ENCODE assay signal across 23 cellular contexts in genomic region chr7:143452495-143452894, GRCh38. TPM values are rescaled to one million over a fixed set of nuclear protein-coding genes. Genes with fewer than 3 reads are reported as not detected.
DNase-seq lines count a peak whose midpoint lies in the region; ATAC-seq and TF ChIP-seq lines count a peak whose summit lies in the region.
"Had no signal": no experiment of that assay in that cellular context is flagged by ENCODE, and none has a peak within 500 bp of the region (broad histone marks: within the 10 kb centered on the region; RNA-seq: fewer than 3 reads in every experiment).

No MANE protein-coding gene starts in this region.

- H3K4me3 ChIP-seq in choroid plexus epithelial cell (ENCODE audit: low read depth, low read length) (no peak overlapping the region), neural progenitor cell (no peak overlapping the region), right cardiac atrium (ENCODE audit: low read length) (no peak overlapping the region), psoas muscle (no peak overlapping the region)
- H3K4me3 ChIP-seq: BLaER1 treated with 17β-estradiol and CSF1 and Interleukin-3, amounts not matched to agents 10 nM and 100 nM; PC-9 had no signal

- no peaks in the 10 kb centered on the region for H3K9me3 Mint-ChIP-seq in activated CD4-positive, alpha-beta T cell treated with anti-CD3 and anti-CD28 coated beads, Interleukin-2, amount 10 ng/mL, durations not matched to agents 24 days and 14 days
- peaks cover 7% of the 10 kb centered on the region for H3K9me3 Mint-ChIP-seq in neural progenitor cell
- H3K9me3 Mint-ChIP-seq: CD8-positive, alpha-beta memory T cell; HFFc6 had no signal

- 87% methylated on average over 2 of the region's 2 CpGs for WGBS in right cardiac atrium
- 79 to 89% (median 82%) methylated on average over 2 of the region's 2 CpGs for WGBS in psoas muscle, 3 donors

- no peak for ATAC-seq in right cardiac atrium
- no peak for ATAC-seq in psoas muscle
- no peak for ATAC-seq in GM18519 (IDR thresholded peaks at IDR 0.05; ENCODE audit: low FRiP score, unreplicated experiment)

- H3F3A ChIP-seq in neural progenitor cell (ENCODE audit: low read depth): no peaks in the 10 kb centered on the region

- H3K27ac ChIP-seq in neural progenitor cell (no peak overlapping the region), right cardiac atrium (ENCODE audit: low read length) (no peak overlapping the region), psoas muscle (no peak overlapping the region)
- H3K27ac ChIP-seq: 22Rv1; BLaER1 treated with 17β-estradiol and CSF1 and Interleukin-3, amounts not matched to agents 10 nM and 100 nM; PC-9 had no signal

- no peak overlapping the region for H3K4me3 Mint-ChIP-seq in activated CD4-positive, alpha-beta T cell treated with anti-CD3 and anti-CD28 coated beads, Interleukin-2, amount 10 ng/mL, durations not matched to agents 24 days and 14 days
- no peak overlapping the region for H3K4me3 Mint-ChIP-seq in neural progenitor cell
- H3K4me3 Mint-ChIP-seq: CD8-positive, alpha-beta memory T cell; HFFc6 had no signal

- H3K27me3 ChIP-seq in neural progenitor cell: no peaks in the 10 kb centered on the region
- H3K27me3 ChIP-seq in right cardiac atrium (ENCODE audit: control insufficient read depth, insufficient read depth): no peaks in the 10 kb centered on the region
- H3K27me3 ChIP-seq in psoas muscle (ENCODE audit: insufficient read depth in 3 of 3, low read length in 2 of 3): peaks cover 0 to 4% (median 0%) of the 10 kb centered on the region in 3 donors
- H3K27me3 ChIP-seq: BLaER1 treated with 17β-estradiol and CSF1 and Interleukin-3, amounts not matched to agents 10 nM and 100 nM had no signal

- no peak overlapping the region for H2AFZ ChIP-seq in neural progenitor cell (replicated peaks)
- H2AFZ ChIP-seq: PC-9 had no signal

- H3K4me2 ChIP-seq in neural progenitor cell: no peak overlapping the region
- H3K4me2 ChIP-seq: BLaER1 treated with 17β-estradiol and CSF1 and Interleukin-3, amounts not matched to agents 10 nM and 100 nM; PC-9 had no signal

- no peaks in the 10 kb centered on the region for H4K20me1 ChIP-seq in neural progenitor cell (ENCODE audit: low read depth)
- H4K20me1 ChIP-seq: BLaER1 treated with 17β-estradiol and CSF1 and Interleukin-3, amounts not matched to agents 10 nM and 100 nM had no signal

- H3K4me1 ChIP-seq in neural progenitor cell (peaks cover 7% of the 10 kb centered on the region), right cardiac atrium (ENCODE audit: control insufficient read depth, insufficient read depth, low read length) (no peaks in the 10 kb centered on the region), psoas muscle (no peaks in the 10 kb centered on the region)
- H3K4me1 ChIP-seq: BLaER1 treated with 17β-estradiol and CSF1 and Interleukin-3, amounts not matched to agents 10 nM and 100 nM had no signal

- H3K27ac Mint-ChIP-seq in activated CD4-positive, alpha-beta T cell treated with anti-CD3 and anti-CD28 coated beads, Interleukin-2, amount 10 ng/mL, durations not matched to agents 24 days and 14 days: no peak overlapping the region
- peak overlapping the region; percentile 81 for H3K27ac Mint-ChIP-seq in neural progenitor cell
- H3K27ac Mint-ChIP-seq: CD8-positive, alpha-beta memory T cell; HFFc6 had no signal

- peak; percentile 44 for DNase-seq in activated CD4-positive, alpha-beta T cell treated with anti-CD3 and anti-CD28 coated beads, Interleukin-2, amount 10 ng/mL, durations not matched to agents 24 days and 14 days
- DNase-seq in activated CD4-positive, alpha-beta T cell treated with anti-CD3 and anti-CD28 coated beads for 48 hours: no peak
- DNase-seq in choroid plexus epithelial cell (ENCODE audit: low read depth) (peak; percentile 16), neural progenitor cell (ENCODE audit: low spot score) (no peak), right cardiac atrium (no peak), psoas muscle (no peak), GM10248 (ENCODE audit: extremely low spot score) (no peak)
- DNase-seq: CD8-positive, alpha-beta memory T cell; GDM1; HFFc6; KBM-7; NCI-H1092 treated with DMSO at 0.1 percent for 48 hours; NCI-H1436 treated with DMSO at 0.1 percent for 48 hours; NCI-H1930; NCI-H510A; NCI-H748 treated with DMSO at 0.1 percent for 48 hours; PC-9; RPMI8226; SHP77 had no signal

- peaks cover 4% of the 10 kb centered on the region for H3K27me3 Mint-ChIP-seq in activated CD4-positive, alpha-beta T cell treated with anti-CD3 and anti-CD28 coated beads, Interleukin-2, amount 10 ng/mL, durations not matched to agents 24 days and 14 days
- peaks cover 3% of the 10 kb centered on the region for H3K27me3 Mint-ChIP-seq in neural progenitor cell (ENCODE audit: insufficient read depth, low read depth)

- H3K36me3 Mint-ChIP-seq in activated CD4-positive, alpha-beta T cell treated with anti-CD3 and anti-CD28 coated beads, Interleukin-2, amount 10 ng/mL, durations not matched to agents 24 days and 14 days (ENCODE audit: low read depth): no peaks in the 10 kb centered on the region
- no peaks in the 10 kb centered on the region for H3K36me3 Mint-ChIP-seq in neural progenitor cell
- H3K36me3 Mint-ChIP-seq: CD8-positive, alpha-beta memory T cell had no signal

- intact Hi-C loops in activated CD4-positive, alpha-beta T cell treated with anti-CD3 and anti-CD28 coated beads, Interleukin-2, amount 10 ng/mL, durations not matched to agents 24 days and 14 days (cut with micrococcal nuclease): no loop called here
- intact Hi-C loops in right cardiac atrium (cut with DNase I) (no loop called here), psoas muscle (cut with DNase I) (no loop called here)

- H3K4me1 Mint-ChIP-seq in activated CD4-positive, alpha-beta T cell treated with anti-CD3 and anti-CD28 coated beads, Interleukin-2, amount 10 ng/mL, durations not matched to agents 24 days and 14 days: no peaks in the 10 kb centered on the region
- H3K4me1 Mint-ChIP-seq in neural progenitor cell: peaks cover 36% of the 10 kb centered on the region
- H3K4me1 Mint-ChIP-seq: CD8-positive, alpha-beta memory T cell had no signal

- CTCF ChIA-PET in GM10248 (lab: Yijun Ruan, JAX): interaction anchor here (0.9 to 1.3 kb wide), 2 partner anchors 18 to 212 kb away, joined by 3 to 4 read pairs; no protein-coding TSS in a partner anchor

- H3K36me3 ChIP-seq in neural progenitor cell (no peaks in the 10 kb centered on the region), psoas muscle (ENCODE audit: insufficient read depth in 1 of 2, low read depth in 1 of 2) (no peaks in the 10 kb centered on the region)
- H3K36me3 ChIP-seq: BLaER1 treated with 17β-estradiol and CSF1 and Interleukin-3, amounts not matched to agents 10 nM and 100 nM had no signal

- H3K79me2 ChIP-seq in neural progenitor cell (ENCODE audit: low read depth): no peaks in the 10 kb centered on the region

- no peaks in the 10 kb centered on the region for H3K9me3 ChIP-seq in neural progenitor cell (ENCODE audit: low read depth)
- H3K9me3 ChIP-seq in right cardiac atrium (ENCODE audit: control insufficient read depth, low read length): no peaks in the 10 kb centered on the region
- no peaks in the 10 kb centered on the region for H3K9me3 ChIP-seq in psoas muscle
- H3K9me3 ChIP-seq: BLaER1 treated with 17β-estradiol and CSF1 and Interleukin-3, amounts not matched to agents 10 nM and 100 nM had no signal

- TF ChIP-seq CTCF in choroid plexus epithelial cell (conservative IDR thresholded peaks at IDR 0.05; ENCODE audit: low read depth, low read length): no peak
- no peak for TF ChIP-seq CTCF in neural progenitor cell (IDR thresholded peaks at IDR 0.05)
- no peak for TF ChIP-seq CTCF in psoas muscle (IDR thresholded peaks at IDR 0.05)
- TF ChIP-seq CTCF in GM10248 (IDR thresholded peaks at IDR 0.05; ENCODE audit: control extremely low read depth, extremely low read depth, low read depth, missing control alignments): no peak

- H3K9ac ChIP-seq in neural progenitor cell: no peak overlapping the region
- H3K9ac ChIP-seq: BLaER1 treated with 17β-estradiol and CSF1 and Interleukin-3, amounts not matched to agents 10 nM and 100 nM had no signal

- POLR2A ChIA-PET in GM10248 (lab: Yijun Ruan, JAX): no interaction called here

RNA-seq across cellular contexts. Expression of gene TAS2R60, which starts 9.2 kb away (rescaled TPM):
- total RNA-seq in activated CD4-positive, alpha-beta T cell treated with anti-CD3 and anti-CD28 coated beads, Interleukin-2, amount 10 ng/mL, durations not matched to agents 24 days and 14 days: not detected in 2 replicates
- total RNA-seq in neural progenitor cell (ENCODE audit: low replicate concordance) (not detected in 2 replicates), right cardiac atrium (not detected), psoas muscle (not detected)
- polyA plus RNA-seq in right cardiac atrium (not detected), psoas muscle (not detected)
- total RNA-seq: CD8-positive, alpha-beta memory T cell; Daoy; HFFc6; PC-9 had no signal
- polyA plus RNA-seq: CD8-positive, alpha-beta memory T cell had no signal

RNA-seq across cellular contexts. Expression of gene TAS2R41, which starts 25.2 kb away (rescaled TPM):
- total RNA-seq in activated CD4-positive, alpha-beta T cell treated with anti-CD3 and anti-CD28 coated beads, Interleukin-2, amount 10 ng/mL, durations not matched to agents 24 days and 14 days: not detected in 2 replicates
- total RNA-seq in neural progenitor cell (ENCODE audit: low replicate concordance): not detected in 2 replicates
- not detected for total RNA-seq in right cardiac atrium
- polyA plus RNA-seq in right cardiac atrium: not detected
- not detected for total RNA-seq in psoas muscle
- not detected for polyA plus RNA-seq in psoas muscle
- total RNA-seq: CD8-positive, alpha-beta memory T cell; Daoy; HFFc6; PC-9 had no signal
- polyA plus RNA-seq: CD8-positive, alpha-beta memory T cell had no signal

RNA-seq across cellular contexts. Expression of gene EPHA1, which starts 43.8 kb away (rescaled TPM):
- total RNA-seq in activated CD4-positive, alpha-beta T cell treated with anti-CD3 and anti-CD28 coated beads, Interleukin-2, amount 10 ng/mL, durations not matched to agents 24 days and 14 days: 0.09 and 0.26 TPM in 2 replicates
- total RNA-seq in neural progenitor cell (ENCODE audit: low replicate concordance) (4.1 and 6.0 TPM in 2 replicates), right cardiac atrium (under 1 TPM in 2 of 4 donors, not detected in 2; 0.46 to 0.56 TPM), psoas muscle (under 1 TPM in 2 of 4 donors, not detected in 2; 0.28 to 0.38 TPM)
- polyA plus RNA-seq in right cardiac atrium (0.02 TPM), psoas muscle (under 1 TPM in 2 of 3 donors, not detected in 1; 0.07 to 0.12 TPM)
- total RNA-seq: Daoy, HFFc6 had no signal

Comparison
In these comparisons a context has a peak if more than half of its experiments do, and no peak if none do; other contexts are left out.
1. DNase-seq: peak in activated CD4-positive, alpha-beta T cell treated with anti-CD3 and anti-CD28 coated beads, Interleukin-2, amount 10 ng/mL, durations not matched to agents 24 days and 14 days (single experiment) and choroid plexus epithelial cell (single experiment); none in activated CD4-positive, alpha-beta T cell treated with anti-CD3 and anti-CD28 coated beads for 48 hours (single experiment), neural progenitor cell (single experiment), right cardiac atrium (0 of 3), psoas muscle (0 of 2) and GM10248 (single experiment).